In the genomic region with DNA sequence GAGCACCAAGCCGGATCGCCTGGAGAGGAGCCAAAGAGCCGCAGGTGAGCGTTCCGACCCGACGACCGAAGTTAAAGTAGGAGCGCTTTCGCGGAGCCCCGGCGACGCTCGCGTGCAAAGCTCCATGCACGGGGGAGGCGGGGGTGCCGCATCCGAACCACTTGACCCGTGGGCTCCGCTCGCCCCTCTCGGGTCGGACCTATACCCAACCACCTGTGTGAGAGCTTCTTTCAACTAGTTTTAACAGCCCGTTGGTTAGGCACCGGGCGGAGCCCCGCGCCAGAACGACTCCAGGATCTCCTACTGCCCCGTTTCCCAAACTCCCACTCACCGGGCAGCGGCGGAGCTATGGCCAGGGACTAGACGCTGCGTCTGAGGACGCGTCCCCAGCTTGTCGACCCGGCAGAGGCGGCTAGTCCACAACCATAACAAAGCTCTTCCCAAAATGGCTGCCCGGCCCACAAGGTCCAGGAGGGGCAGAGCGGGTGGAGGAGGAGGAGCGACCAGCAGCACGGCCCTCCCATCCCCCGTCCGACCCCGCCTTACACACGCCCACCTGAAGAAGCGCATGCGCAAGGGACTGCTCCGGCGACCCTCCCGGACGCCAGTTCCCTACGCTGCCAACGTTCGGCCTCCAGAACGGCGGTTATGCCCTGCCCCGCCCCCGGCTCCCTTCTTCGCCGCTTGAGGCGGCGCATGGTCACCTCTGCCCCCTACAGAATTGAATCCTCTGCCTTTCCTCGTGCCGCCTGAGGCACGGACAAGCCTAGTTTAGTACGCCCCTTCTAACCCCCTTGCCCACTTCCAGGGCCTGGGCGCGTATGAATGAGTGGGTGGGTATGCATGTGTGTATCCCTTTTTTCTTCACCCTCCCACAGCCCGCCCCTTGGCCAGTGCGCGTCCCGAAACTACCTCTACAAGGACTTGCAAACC, we compare ENCODE assay signal across 8 cellular contexts. TPM values are rescaled to one million over a fixed set of nuclear protein-coding genes. Genes with fewer than 3 reads are reported as not detected.
DNase-seq lines count a peak whose midpoint lies in the region; ATAC-seq and TF ChIP-seq lines count a peak whose summit lies in the region.

A gene with protein sequence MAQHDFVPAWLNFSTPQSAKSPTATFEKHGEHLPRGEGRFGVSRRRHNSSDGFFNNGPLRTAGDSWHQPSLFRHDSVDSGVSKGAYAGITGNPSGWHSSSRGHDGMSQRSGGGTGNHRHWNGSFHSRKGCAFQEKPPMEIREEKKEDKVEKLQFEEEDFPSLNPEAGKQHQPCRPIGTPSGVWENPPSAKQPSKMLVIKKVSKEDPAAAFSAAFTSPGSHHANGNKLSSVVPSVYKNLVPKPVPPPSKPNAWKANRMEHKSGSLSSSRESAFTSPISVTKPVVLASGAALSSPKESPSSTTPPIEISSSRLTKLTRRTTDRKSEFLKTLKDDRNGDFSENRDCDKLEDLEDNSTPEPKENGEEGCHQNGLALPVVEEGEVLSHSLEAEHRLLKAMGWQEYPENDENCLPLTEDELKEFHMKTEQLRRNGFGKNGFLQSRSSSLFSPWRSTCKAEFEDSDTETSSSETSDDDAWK (minus strand): TSS at position 453 of the 933 bp plus-strand sequence. CDS start 27,446 bp downstream, outside the sequence.

- under 1% methylated on average over 34 of the region's 77 CpGs for WGBS in mammary epithelial cell (ENCODE audit: low coverage, missing lambda C conversion rate)

- in situ Hi-C loops in mammary epithelial cell (cut with MboI; ENCODE audit: low sequenced_read_pairs in 2 of 2) = loop anchor here in 1 of 2 donors (25.0 kb wide), 1 partner anchor 501 kb away; a partner anchor contains a TSS

- CTCF ChIA-PET in AG04449 (lab: Yijun Ruan, JAX) = interaction anchor here (0.9 to 1.0 kb wide), 3 partner anchors 8 to 158 kb away, joined by 3 read pairs; no protein-coding TSS in a partner anchor
- CTCF ChIA-PET in mammary epithelial cell (lab: Charles Lee; ENCODE audit: low non-redundant PET) = no interaction called here

- peaks cover 8% of the 10 kb centered on the region; the same call in 1 of the 2 replicates for H3K36me3 ChIP-seq in WERI-Rb-1
- peaks cover 3% of the 10 kb centered on the region for H3K36me3 ChIP-seq in mammary epithelial cell (ENCODE audit: insufficient read depth, low read length)

- H2AFZ ChIP-seq in mammary epithelial cell (ENCODE audit: low read depth, low read length) = peak within 1 kb of the TSS; percentile 98

- POLR2A ChIA-PET in AG04449 (lab: Yijun Ruan, JAX) = interaction anchor here (0.6 to 1.2 kb wide), 6 partner anchors 7 to 1422 kb away, joined by 3 to 6 read pairs (median 3); a partner anchor contains a TSS

- peaks cover 9% of the 10 kb centered on the region for H3K4me1 ChIP-seq in mammary epithelial cell (ENCODE audit: insufficient read depth, low read length)

- peaks cover 87% of the 10 kb centered on the region for H3K79me2 ChIP-seq in mammary epithelial cell (ENCODE audit: insufficient read depth, low read length)

- dilution Hi-C loops in mammary epithelial cell (cut with HindIII; ENCODE audit: low sequenced_read_pairs) = no loop called here

- DNase-seq in AG04449 (ENCODE audit: low read depth, low spot score) (peak; percentile 80), NCI-H2196 treated with DMSO at 0.1 percent for 48 hours (lab: John Stamatoyannopoulos, UW; ENCODE audit: unreplicated experiment) (peak; percentile 98), WERI-Rb-1 (peak; percentile 98), mammary epithelial cell (peak; percentile 93), iPS-NIHi7 (ENCODE audit: extremely low spot score) (peak; percentile 99), smooth muscle cell of the brain vasculature (ENCODE audit: low read depth, low spot score) (peak; percentile 92)

- no peaks in the 10 kb centered on the region for H3K27me3 ChIP-seq in WERI-Rb-1 (ENCODE audit: insufficient read depth, low read depth, severe bottlenecking)
- no peaks in the 10 kb centered on the region for H3K27me3 ChIP-seq in mammary epithelial cell (ENCODE audit: insufficient read depth, low read length)

- BruUV-seq in mammary epithelial cell (replicated peaks; lab: Mats Ljungman, UMichigan) = no TSS peak

- intact Hi-C loops in mammary epithelial cell (cut with micrococcal nuclease) = loop anchor here (1.0 to 5.0 kb wide), 4 partner anchors 102 to 496 kb away; a partner anchor contains a TSS

- H3K9me3 ChIP-seq in WERI-Rb-1 (ENCODE audit: severe bottlenecking) (no peaks in the 10 kb centered on the region), mammary epithelial cell (replicated peaks; ENCODE audit: insufficient read depth, low read length) (no peaks in the 10 kb centered on the region)

- peaks cover 3% of the 10 kb centered on the region for H4K20me1 ChIP-seq in mammary epithelial cell (ENCODE audit: insufficient read depth, low read length)

- H3K4me3 ChIP-seq in AG04449 (ENCODE audit: low read depth, low read length) (peak within 1 kb of the TSS; percentile 99), WERI-Rb-1 (ENCODE audit: low read depth, low read length) (peak within 1 kb of the TSS; percentile 66), mammary epithelial cell (replicated peaks in 1 of 3; ENCODE audit: insufficient read depth in 1 of 3, low read depth in 2 of 3, low read length in 3 of 3) (peak within 1 kb of the TSS; percentile 94 to 99 (median 97))

- ATAC-seq in GM18868 (IDR thresholded peaks at IDR 0.05; ENCODE audit: unreplicated experiment) (peak; percentile 62), HG03108 (IDR thresholded peaks at IDR 0.05; ENCODE audit: unreplicated experiment) (peak; percentile 45)

- TF ChIP-seq CTCF in AG04449 (IDR thresholded peaks at IDR 0.05; ENCODE audit: insufficient read depth, low read length, missing control alignments) (no peak), WERI-Rb-1 (IDR thresholded peaks at IDR 0.05; ENCODE audit: low read depth, low read length) (peak; percentile 39; the same call in 1 of the 2 replicates), mammary epithelial cell (conservative IDR thresholded peaks at IDR 0.05 in 1 of 2, IDR thresholded peaks at IDR 0.05 in 1 of 2; ENCODE audit: extremely low read depth in 1 of 2, insufficient read depth in 1 of 2, low read depth in 1 of 2, low read length in 2 of 2) (no peak)

- H3K4me2 ChIP-seq in mammary epithelial cell (ENCODE audit: insufficient read depth, low read depth, low read length) = peak within 1 kb of the TSS; percentile 87

- H3K9ac ChIP-seq in mammary epithelial cell (ENCODE audit: insufficient read depth, low read length) = peak within 1 kb of the TSS; percentile 99

- H3K27ac ChIP-seq in WERI-Rb-1 (peak within 1 kb of the TSS; percentile 95), mammary epithelial cell (ENCODE audit: insufficient read depth, low read depth, low read length) (peak within 1 kb of the TSS; percentile 93)

RNA-seq across cellular contexts. Expression of the gene that starts here (rescaled TPM):
- total RNA-seq in mammary epithelial cell = 100 to 1,000 TPM; 109 to 119 TPM
- 51.1 TPM for polyA plus RNA-seq in mammary epithelial cell
- polyA minus RNA-seq in mammary epithelial cell = 220 TPM

Comparison
In these comparisons a context has a peak if more than half of its experiments do, and no peak if none do; other contexts are left out.
1. Peak in every context shown above with its lines: DNase-seq, ATAC-seq, H3K4me3 ChIP-seq and H3K27ac ChIP-seq.